ENCODE assay signal across 8 cellular contexts in the genomic region with DNA sequence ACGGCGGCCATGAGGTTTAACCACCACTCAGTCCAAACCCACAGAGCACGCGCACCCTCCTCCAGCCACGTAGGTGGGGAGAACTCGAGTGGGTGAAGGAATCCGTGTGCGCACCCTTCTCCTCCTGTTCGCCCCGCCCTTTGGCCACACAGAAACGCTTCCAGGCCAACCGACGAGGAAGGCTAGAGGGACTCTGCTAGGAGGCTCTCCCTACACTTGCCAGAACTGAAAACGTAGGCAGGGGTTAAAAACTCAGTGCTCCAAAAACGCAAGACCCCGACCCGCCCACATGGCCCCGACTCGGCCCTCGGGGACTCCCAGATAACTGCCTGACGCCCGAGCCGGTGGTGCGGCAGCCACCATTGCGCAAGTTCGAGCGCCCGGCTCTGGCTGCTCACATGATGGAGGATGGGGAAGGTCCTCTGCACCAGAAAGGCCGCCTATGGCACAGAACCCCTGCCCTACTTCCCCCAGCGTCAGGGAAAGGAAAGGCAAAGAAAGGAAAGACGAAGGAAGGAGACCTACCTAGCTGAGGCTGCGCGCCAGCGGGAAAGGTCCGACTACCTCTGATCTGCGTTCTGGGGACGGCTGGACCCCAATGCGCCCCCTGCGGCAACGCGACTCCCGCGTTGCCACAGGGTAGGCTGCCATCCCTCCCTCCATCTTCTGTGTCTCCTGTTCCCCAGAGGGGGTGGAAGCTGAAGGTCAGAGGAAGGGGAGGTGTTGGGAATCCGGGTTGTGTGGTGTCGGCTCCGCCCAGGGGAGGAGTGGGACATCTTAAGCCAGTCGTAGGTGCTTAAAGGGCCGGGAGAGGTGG.
DNase-seq lines count a peak whose midpoint lies in the region; ATAC-seq and TF ChIP-seq lines count a peak whose summit lies in the region.

No MANE protein-coding gene starts in this region.

- peaks cover 7% of the 10 kb centered on the region for H3K27me3 ChIP-seq in kidney epithelial cell (ENCODE audit: control insufficient read depth, insufficient read depth, low read length)
- no peaks in the 10 kb centered on the region for H3K27me3 ChIP-seq in thoracic aorta (replicated peaks; ENCODE audit: insufficient read depth)

- no peaks in the 10 kb centered on the region for H3K4me1 ChIP-seq in thoracic aorta (ENCODE audit: control insufficient read depth in 1 of 2, low read depth in 2 of 2)

- no peaks in the 10 kb centered on the region for H3K36me3 ChIP-seq in kidney epithelial cell (ENCODE audit: control insufficient read depth, insufficient read depth, low read length)
- no peaks in the 10 kb centered on the region for H3K36me3 ChIP-seq in thoracic aorta

- TF ChIP-seq CTCF in cardiac fibroblast (IDR thresholded peaks at IDR 0.05; ENCODE audit: low read depth, low read length) (no peak), kidney epithelial cell (IDR thresholded peaks at IDR 0.05; ENCODE audit: insufficient read depth, low read length, poor library complexity, severe bottlenecking) (no peak), thoracic aorta (IDR thresholded peaks at IDR 0.05) (no peak)

- ATAC-seq in HG03066 (IDR thresholded peaks at IDR 0.05; ENCODE audit: low read depth, unreplicated experiment) (peak; percentile 70), thoracic aorta (ENCODE audit: insufficient number of reproducible peaks, low FRiP score, low read depth) (no peak)

- peak overlapping the region; percentile 59 to 62 for H3K4me3 ChIP-seq in cardiac fibroblast (replicated peaks in 1 of 2; ENCODE audit: low read depth in 2 of 2, low read length in 2 of 2)
- peak overlapping the region; percentile 67 for H3K4me3 ChIP-seq in kidney epithelial cell (ENCODE audit: low read depth, low read length)
- peak overlapping the region; percentile 77 for H3K4me3 ChIP-seq in thoracic aorta

- H3K27ac ChIP-seq in thoracic aorta = peak overlapping the region in 1 of 2 donors; percentile 30

- DNase-seq in NCI-H345 treated with DMSO at 0.1 percent for 48 hours (lab: John Stamatoyannopoulos, UW; ENCODE audit: unreplicated experiment) (peak; percentile 21), cardiac fibroblast (ENCODE audit: low read depth in 2 of 2) (peak; percentile 20 to 76), kidney epithelial cell (ENCODE audit: low read depth) (peak; percentile 12), thoracic aorta (ENCODE audit: low spot score) (no peak), superior temporal gyrus (ENCODE audit: extremely low spot score) (no peak)
- no peak for DNase-seq in activated effector memory CD4-positive, alpha-beta T cell treated with Interleukin-2 at 50 U/mL for 16 hours

- no peaks in the 10 kb centered on the region for H3K9me3 ChIP-seq in thoracic aorta

- peak; percentile 21 for TF ChIP-seq POLR2A in GM18526 (IDR thresholded peaks at IDR 0.05; ENCODE audit: extremely low read depth, insufficient read length)

Comparison
In these comparisons a context has a peak if more than half of its experiments do, and no peak if none do; other contexts are left out.
1. DNase-seq: peak in NCI-H345 treated with DMSO at 0.1 percent for 48 hours (single experiment), cardiac fibroblast (2 of 2) and kidney epithelial cell (single experiment); none in thoracic aorta (single experiment), activated effector memory CD4-positive, alpha-beta T cell treated with Interleukin-2 at 50 U/mL for 16 hours (single experiment) and superior temporal gyrus (single experiment).
2. Peak in every context shown above with its lines, with median percentiles within 50 percentile points of each other: H3K4me3 ChIP-seq.